25 cellular contexts compared by ENCODE assay signal in the genomic region with DNA sequence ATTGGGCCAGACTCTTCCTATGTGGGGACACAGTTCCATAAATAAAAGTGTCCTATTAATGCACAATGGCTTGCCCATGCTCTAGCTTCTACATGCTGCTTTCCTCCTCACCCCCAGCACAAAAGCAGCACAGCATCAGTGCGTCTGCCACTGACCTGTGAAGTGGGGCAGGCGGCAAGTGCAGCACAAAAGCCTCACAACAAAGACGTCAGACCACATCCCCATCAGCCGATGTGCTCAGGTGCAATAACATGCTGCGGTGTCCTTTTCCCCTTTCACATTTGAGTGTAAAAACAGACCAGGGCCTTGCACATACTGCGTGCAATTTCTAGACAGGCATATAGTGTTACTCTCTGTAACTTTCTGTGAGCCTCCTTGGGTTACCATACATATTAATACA. TPM values are rescaled to one million over a fixed set of nuclear protein-coding genes. Genes with fewer than 3 reads are reported as not detected.
DNase-seq lines count a peak whose midpoint lies in the region; ATAC-seq, FAIRE-seq and TF ChIP-seq lines count a peak whose summit lies in the region.
"Had no signal": no experiment of that assay in that cellular context is flagged by ENCODE, and none has a peak within 500 bp of the region (broad histone marks: within the 10 kb centered on the region; RNA-seq: fewer than 3 reads in every experiment).

No MANE protein-coding gene starts in this region.

- BruUV-seq in HepG2 (replicated peaks; lab: Mats Ljungman, UMichigan) = no TSS peak

- no peak for TF ChIP-seq EP300 in SK-N-SH (IDR thresholded peaks at IDR 0.05; ENCODE audit: borderline replicate concordance in 1 of 2, low read depth in 1 of 2, low read length in 1 of 2)
- no peak for TF ChIP-seq EP300 in HepG2 (IDR thresholded peaks at IDR 0.05; ENCODE audit: low read depth in 2 of 2, low read length in 2 of 2)
- TF ChIP-seq EP300 in HepG2 (CRISPR knock-in tag; IDR thresholded peaks at IDR 0.05; ENCODE audit: borderline replicate concordance) = no peak

- H3K9me3 Mint-ChIP-seq in neural progenitor cell = no peaks in the 10 kb centered on the region
- H3K9me3 Mint-ChIP-seq: activated naive CD4-positive, alpha-beta T cell treated with anti-CD3 and anti-CD28 coated beads for 36 hours had no signal

- POLR2A ChIA-PET in SK-N-SH (lab: Yijun Ruan, JAX) (interaction anchor here (1.2 to 1.3 kb wide), 3 partner anchors 14 to 27 kb away, joined by 3 to 4 read pairs (median 4); no protein-coding TSS in a partner anchor), HepG2 (lab: Yijun Ruan, JAX) (no interaction called here)

- H4K20me1 ChIP-seq in SK-N-SH (ENCODE audit: insufficient read depth) = no peaks in the 10 kb centered on the region
- H4K20me1 ChIP-seq in neural progenitor cell (ENCODE audit: low read depth) = no peaks in the 10 kb centered on the region
- no peaks in the 10 kb centered on the region for H4K20me1 ChIP-seq in HepG2 (ENCODE audit: insufficient read depth, low read length)

- no peak for TF ChIP-seq CTCF in SK-N-SH (IDR thresholded peaks at IDR 0.05)
- no peak for TF ChIP-seq CTCF in neural progenitor cell (IDR thresholded peaks at IDR 0.05)
- TF ChIP-seq CTCF in HepG2 (CRISPR knock-in tag; IDR thresholded peaks at IDR 0.05) = no peak

- DNase-seq in SK-N-SH (no peak), NCI-H187 treated with DMSO at 0.1 percent for 48 hours (lab: John Stamatoyannopoulos, UW) (peak; percentile 19), neural progenitor cell (ENCODE audit: low spot score) (no peak), HepG2 (ENCODE audit: low spot score) (no peak)
- DNase-seq in activated gamma-delta T cell treated with anti-CD3 and anti-CD28 coated beads, Interleukin-2, amount 50 U/mL, for 16 hours (ENCODE audit: low read depth) = peak; percentile 31
- DNase-seq: activated CD4-positive, alpha-beta T cell treated with anti-CD3 and anti-CD28 coated beads, Interleukin-2, amount 50 U/mL, for 48 hours; activated naive CD4-positive, alpha-beta T cell treated with anti-CD3 and anti-CD28 coated beads for 36 hours; activated T-cell treated with anti-CD3 and anti-CD28 coated beads, Interleukin-2, amount 50 U/mL, for 1 hour; aorta; DND-41; erythroblast; kidney; lower lobe of right lung; MV-4-11; NCI-H446; stimulated activated CD4-positive, alpha-beta T cell treated with anti-CD3 and anti-CD28 coated beads, Interleukin-4, amount 100 ng/mL, for 24 hours; upper lobe of left lung had no signal

- no peaks in the 10 kb centered on the region for H3K27me3 Mint-ChIP-seq in neural progenitor cell (ENCODE audit: insufficient read depth, low read depth)

- no peaks in the 10 kb centered on the region for H3K27me3 ChIP-seq in SK-N-SH (ENCODE audit: insufficient read depth)
- H3K27me3 ChIP-seq in neural progenitor cell = no peaks in the 10 kb centered on the region
- peaks cover 0 to 35% of the 10 kb centered on the region in 2 experiments; a peak in 4 of 5 replicates for H3K27me3 ChIP-seq in HepG2 (ENCODE audit: control insufficient read depth in 1 of 2, insufficient read depth in 2 of 2, low read length in 2 of 2)
- H3K27me3 ChIP-seq: upper lobe of left lung had no signal

- H3K4me3 ChIP-seq in SK-N-SH (ENCODE audit: low read depth in 2 of 2, low read length in 1 of 2) = no peak overlapping the region
- no peak overlapping the region for H3K4me3 ChIP-seq in neural progenitor cell
- H3K4me3 ChIP-seq in HepG2 (replicated peaks in 1 of 3; ENCODE audit: insufficient read depth in 1 of 3, low read depth in 2 of 3, low read length in 3 of 3) = no peak overlapping the region
- H3K4me3 ChIP-seq: GM12878, lower lobe of right lung, upper lobe of left lung had no signal

- WGBS in SK-N-SH (ENCODE audit: low lambda C conversion rate) = 96% methylated on average over 6 of the region's 6 CpGs
- WGBS in HepG2 (ENCODE audit: low lambda C conversion rate) = 70% methylated on average over 5 of the region's 6 CpGs

- H3F3A ChIP-seq in SK-N-SH (replicated peaks; ENCODE audit: insufficient read depth) = peaks cover 67% of the 10 kb centered on the region
- H3F3A ChIP-seq in neural progenitor cell (ENCODE audit: low read depth) = no peaks in the 10 kb centered on the region

- ATAC-seq in SK-N-SH treated with all-trans-retinoic acid at 6 μM for 48 hours (no peak), HG02870 (IDR thresholded peaks at IDR 0.05; ENCODE audit: unreplicated experiment) (no peak), HG03442 (IDR thresholded peaks at IDR 0.05; ENCODE audit: unreplicated experiment) (no peak), HepG2 (no peak)
- ATAC-seq: GM12878, lower lobe of right lung had no signal

- peaks cover 28% of the 10 kb centered on the region for H3K4me1 Mint-ChIP-seq in neural progenitor cell

- H3K4me2 ChIP-seq in SK-N-SH = no peak overlapping the region
- H3K4me2 ChIP-seq in neural progenitor cell = no peak overlapping the region
- H3K4me2 ChIP-seq in HepG2 (ENCODE audit: low read depth, low read length) = no peak overlapping the region
- H3K4me2 ChIP-seq: KMS-11 had no signal

- no peak overlapping the region for H2AFZ ChIP-seq in SK-N-SH (ENCODE audit: low read depth)
- H2AFZ ChIP-seq in neural progenitor cell (replicated peaks) = no peak overlapping the region
- no peak overlapping the region for H2AFZ ChIP-seq in HepG2 (ENCODE audit: low read length)

- H3K36me3 ChIP-seq in SK-N-SH (replicated peaks in 1 of 2; ENCODE audit: control insufficient read depth in 1 of 2, insufficient read depth in 2 of 2, low read length in 1 of 2) (peaks cover 47 to 65% of the 10 kb centered on the region in 2 experiments), neural progenitor cell (no peaks in the 10 kb centered on the region), HepG2 (replicated peaks in 1 of 2; ENCODE audit: control insufficient read depth in 1 of 2, insufficient read depth in 2 of 2, low read length in 2 of 2) (no peaks in the 10 kb centered on the region)
- H3K36me3 ChIP-seq: lower lobe of right lung, neutrophil had no signal

- H3K9me3 ChIP-seq in SK-N-SH = no peaks in the 10 kb centered on the region
- H3K9me3 ChIP-seq in neural progenitor cell (ENCODE audit: low read depth) = no peaks in the 10 kb centered on the region
- H3K9me3 ChIP-seq in HepG2 (ENCODE audit: low read length) = no peaks in the 10 kb centered on the region
- H3K9me3 ChIP-seq: lower lobe of right lung, neutrophil, upper lobe of left lung had no signal

- H3K79me2 ChIP-seq in SK-N-SH (ENCODE audit: insufficient read depth) = peaks cover 74% of the 10 kb centered on the region
- no peaks in the 10 kb centered on the region for H3K79me2 ChIP-seq in neural progenitor cell (ENCODE audit: low read depth)
- H3K79me2 ChIP-seq in HepG2 (ENCODE audit: insufficient read depth, low read length) = no peaks in the 10 kb centered on the region

- H3K27ac Mint-ChIP-seq in neural progenitor cell = peak overlapping the region; percentile 33
- H3K27ac Mint-ChIP-seq: activated naive CD4-positive, alpha-beta T cell treated with anti-CD3 and anti-CD28 coated beads for 36 hours had no signal

- CTCF ChIA-PET in SK-N-SH (lab: Yijun Ruan, JAX) (interaction anchor here (0.8 to 2.7 kb wide), 6 partner anchors 12 to 64 kb away, joined by 3 to 7 read pairs (median 4); no protein-coding TSS in a partner anchor), HepG2 (lab: Yijun Ruan, JAX; ENCODE audit: low intra/inter-chr PET ratio, low total read pairs) (no interaction called here)

- H3K9me2 ChIP-seq in SK-N-SH = no peaks in the 10 kb centered on the region

- H3K27ac ChIP-seq in SK-N-SH (ENCODE audit: low read depth in 2 of 2, low read length in 1 of 2) (peak overlapping the region; percentile 85 to 99; a peak in 3 of 4 replicates), neural progenitor cell (no peak overlapping the region), HepG2 (ENCODE audit: extremely low read length, insufficient read depth, low read length) (no peak overlapping the region)
- H3K27ac ChIP-seq: 22Rv1, KMS-11, lower lobe of right lung, neutrophil, upper lobe of left lung had no signal

- no peak for TF ChIP-seq POLR2A in HepG2 (IDR thresholded peaks at IDR 0.05; ENCODE audit: insufficient read depth in 1 of 2, low read depth in 2 of 2, low read length in 2 of 2)

- intact Hi-C loops in HepG2 (cut with micrococcal nuclease; ENCODE audit: unreplicated experiment) = no loop called here

- peaks cover 34% of the 10 kb centered on the region for H3K36me3 Mint-ChIP-seq in neural progenitor cell

- no peak overlapping the region for H3K4me3 Mint-ChIP-seq in neural progenitor cell
- H3K4me3 Mint-ChIP-seq: activated naive CD4-positive, alpha-beta T cell treated with anti-CD3 and anti-CD28 coated beads for 36 hours had no signal

- in situ Hi-C loops in HepG2 (cut with HindIII; ENCODE audit: extremely low pct_ligation_motif_present, low pct_unique_long_range_greater_than_20kb) = no loop called here

- FAIRE-seq in HepG2 (lab: Jason Lieb, UNC) = no peak
- FAIRE-seq: frontal cortex, GM12878, kidney had no signal

- peaks cover 38 to 65% of the 10 kb centered on the region in 2 experiments for H3K4me1 ChIP-seq in SK-N-SH (ENCODE audit: control insufficient read depth in 1 of 2, insufficient read depth in 2 of 2, low read depth in 1 of 2, low read length in 1 of 2)
- H3K4me1 ChIP-seq in neural progenitor cell = no peaks in the 10 kb centered on the region
- H3K4me1 ChIP-seq in HepG2 (ENCODE audit: insufficient read depth, low read length) = peaks cover 34% of the 10 kb centered on the region
- H3K4me1 ChIP-seq: lower lobe of right lung had no signal

- TF ChIP-seq RAD21 in SK-N-SH (IDR thresholded peaks at IDR 0.05; ENCODE audit: low read length) (no peak), HepG2 (CRISPR knock-in tag; IDR thresholded peaks at IDR 0.05) (no peak)

- H3K9ac ChIP-seq in SK-N-SH (no peak overlapping the region), neural progenitor cell (no peak overlapping the region), HepG2 (ENCODE audit: insufficient read depth, low read depth, low read length) (no peak overlapping the region)
- H3K9ac ChIP-seq: KMS-11 had no signal

RNA-seq across cellular contexts. Expression of gene DKK3, which starts 12.8 kb away (rescaled TPM):
- polyA plus RNA-seq in SK-N-SH (2012; rRNA removed) = 1,174 and 1,491 TPM in 2 replicates
- polyA plus RNA-seq in SK-N-SH (2012; cell fraction: cytosol; rRNA removed) = 1,028 and 1,442 TPM in 2 replicates
- 933 and 1,160 TPM in 2 replicates for polyA plus RNA-seq in SK-N-SH (2012; cell fraction: nucleus; rRNA removed)
- 23.9 and 26.1 TPM in 2 replicates for total RNA-seq in neural progenitor cell (ENCODE audit: low replicate concordance)
- total RNA-seq in HepG2 (2016; rRNA removed; fragmentation: Illumina TruSeq; extraction: Trizol) = 0.09 TPM in 1 of 2 replicates, not detected in the other
- not detected in 2 replicates for total RNA-seq in HepG2 (2016; cell fraction: cytosol; rRNA removed; fragmentation: Illumina TruSeq; extraction: Trizol; ENCODE audit: low read depth)
- total RNA-seq in HepG2 (2016; cell fraction: insoluble cytoplasmic fraction; rRNA removed; fragmentation: Illumina TruSeq; extraction: Trizol) = not detected in 2 replicates
- total RNA-seq in HepG2 (2016; cell fraction: membrane; rRNA removed; fragmentation: Illumina TruSeq; extraction: Trizol) = 0.09 TPM in 1 of 2 replicates, not detected in the other
- total RNA-seq in HepG2 (2016; cell fraction: nucleus; rRNA removed; fragmentation: Illumina TruSeq; extraction: Trizol) = not detected in 2 replicates
- polyA plus RNA-seq in HepG2 (2011; rRNA removed) = 0.20 and 0.67 TPM in 2 replicates
- polyA plus RNA-seq in HepG2 (2011; cell fraction: cytosol; rRNA removed) = 0.12 and 0.29 TPM in 2 replicates
- polyA plus RNA-seq in HepG2 (2011; cell fraction: nucleus; rRNA removed) = 0.09 and 0.55 TPM in 2 replicates
- polyA plus RNA-seq in HepG2 (2012) = 0.08 TPM in 1 of 2 replicates, not detected in the other
- polyA plus RNA-seq in HepG2 (2016; cell fraction: cytosol; fragmentation: Illumina TruSeq; extraction: Trizol; ENCODE audit: low read depth) = not detected in 2 replicates
- polyA plus RNA-seq in HepG2 (2016; cell fraction: insoluble cytoplasmic fraction; fragmentation: Illumina TruSeq; extraction: Trizol; ENCODE audit: low read depth) = not detected in 2 replicates
- polyA plus RNA-seq in HepG2 (2016; cell fraction: membrane; fragmentation: Illumina TruSeq; extraction: Trizol; ENCODE audit: low read depth) = 0.15 TPM in 1 of 2 replicates, not detected in the other
- polyA plus RNA-seq in HepG2 (2016; cell fraction: nucleus; fragmentation: Illumina TruSeq; extraction: Trizol; ENCODE audit: insufficient read depth, low read depth) = not detected in 2 replicates
- 0.18 and 0.35 TPM in 2 replicates for polyA minus RNA-seq in HepG2 (2011; rRNA and poly(A)+ RNA removed; ENCODE audit: low replicate concordance)
- not detected in 2 replicates for polyA minus RNA-seq in HepG2 (2011; cell fraction: cytosol; rRNA and poly(A)+ RNA removed)
- not detected in 2 replicates for polyA minus RNA-seq in HepG2 (2011; cell fraction: nucleus; rRNA and poly(A)+ RNA removed)
- total RNA-seq: activated naive CD4-positive, alpha-beta T cell treated with anti-CD3 and anti-CD28 coated beads for 36 hours had no signal

Comparison
In these comparisons a context has a peak if more than half of its experiments do, and no peak if none do; other contexts are left out.
1. DNase-seq: peak in NCI-H187 treated with DMSO at 0.1 percent for 48 hours (single experiment) and activated gamma-delta T cell treated with anti-CD3 and anti-CD28 coated beads, Interleukin-2, amount 50 U/mL, for 16 hours (single experiment); none in SK-N-SH (single experiment), neural progenitor cell (single experiment) and HepG2 (single experiment).
2. H3K27ac ChIP-seq: peak in SK-N-SH (2 of 2); none in neural progenitor cell (single experiment) and HepG2 (single experiment).
3. RNA of gene DKK3, which starts 12.8 kb away (total RNA-seq): 23.9 to 26.1 TPM in neural progenitor cell; 0.09 TPM in HepG2; every median in the first group is over 10 times any median in the second.